ENCODE assay signal across 21 cellular contexts in the genomic region with DNA sequence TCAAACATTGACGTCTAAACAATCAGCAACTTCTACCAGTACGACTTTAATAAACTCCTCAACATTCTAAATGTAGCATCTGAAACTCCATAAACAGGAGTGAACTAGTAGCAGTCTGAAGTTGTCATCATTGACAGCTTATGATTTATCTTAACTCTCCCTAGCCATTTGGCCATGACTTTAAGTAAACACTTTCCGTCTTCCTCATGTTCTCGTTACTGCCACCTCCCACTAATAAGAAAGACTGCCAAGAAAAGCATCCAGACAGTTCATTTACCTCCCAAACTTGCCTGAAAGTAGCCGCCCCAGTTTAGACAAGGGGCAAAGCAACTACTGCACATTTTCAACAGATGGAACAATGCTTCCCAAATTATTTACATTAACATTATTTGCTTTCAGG.
"Had no signal": no experiment of that assay in that cellular context is flagged by ENCODE, and none has a peak within 500 bp of the region (broad histone marks: within the 10 kb centered on the region; RNA-seq: fewer than 3 reads in every experiment).

No MANE protein-coding gene starts in this region.

- H3K4me3 Mint-ChIP-seq: activated CD4-positive, alpha-beta memory T cell treated with anti-CD3 and anti-CD28 coated beads, Interleukin-2, amount 10 ng/mL, durations not matched to agents 7 days and 5 days; activated naive CD8-positive, alpha-beta T cell treated with anti-CD3 and anti-CD28 coated beads, Interleukin-2, amount 50 U/mL, for 24 hours; brain; immature natural killer cell; natural killer cell treated with Interleukin-12 subunit alpha and Interleukin-12 subunit beta and Interleukin-15 and Interleukin-18, amount 100 ng/mL, for 72 hours; stimulated activated naive CD8-positive, alpha-beta T cell treated with anti-CD3 and anti-CD28 coated beads, Interleukin-15, Interleukin-2, amounts not matched to agents 100 ng/mL and 50 ng/mL, for 24 hours had no signal

- ATAC-seq: activated naive CD8-positive, alpha-beta T cell treated with anti-CD3 and anti-CD28 coated beads, Interleukin-2, amount 50 U/mL, for 24 hours; foreskin keratinocyte; natural killer cell treated with Interleukin-12 subunit alpha and Interleukin-12 subunit beta and Interleukin-15 and Interleukin-18, amount 100 ng/mL, for 72 hours; right cardiac atrium had no signal

- H3K4me2 ChIP-seq: hepatocyte had no signal

- H3K9me3 Mint-ChIP-seq: activated CD4-positive, alpha-beta memory T cell treated with anti-CD3 and anti-CD28 coated beads, Interleukin-2, amount 10 ng/mL, durations not matched to agents 7 days and 5 days; activated naive CD8-positive, alpha-beta T cell treated with anti-CD3 and anti-CD28 coated beads, Interleukin-2, amount 50 U/mL, for 24 hours; brain had no signal

- H3K27ac Mint-ChIP-seq: activated CD4-positive, alpha-beta memory T cell treated with anti-CD3 and anti-CD28 coated beads, Interleukin-2, amount 10 ng/mL, durations not matched to agents 7 days and 5 days; activated naive CD8-positive, alpha-beta T cell treated with anti-CD3 and anti-CD28 coated beads, Interleukin-2, amount 50 U/mL, for 24 hours; brain; immature natural killer cell; natural killer cell treated with Interleukin-12 subunit alpha and Interleukin-12 subunit beta and Interleukin-15 and Interleukin-18, amount 100 ng/mL, for 72 hours; stimulated activated naive CD8-positive, alpha-beta T cell treated with anti-CD3 and anti-CD28 coated beads, Interleukin-15, Interleukin-2, amounts not matched to agents 100 ng/mL and 50 ng/mL, for 24 hours had no signal

- H3K27ac ChIP-seq: dorsolateral prefrontal cortex, foreskin keratinocyte, hepatocyte, pancreas, skin epidermis, tibial artery had no signal

- DNase-seq: activated CD4-positive, alpha-beta memory T cell treated with anti-CD3 and anti-CD28 coated beads, Interleukin-2, amount 10 ng/mL, durations not matched to agents 7 days and 5 days; activated CD4-positive, alpha-beta T cell treated with anti-CD3 and anti-CD28 coated beads for 48 hours; activated effector memory CD4-positive, alpha-beta T cell treated with anti-CD3 and anti-CD28 coated beads, Interleukin-2, amount 50 U/mL, for 16 hours; activated naive CD4-positive, alpha-beta T cell treated with anti-CD3 and anti-CD28 coated beads, Interleukin-2, amount 50 U/mL, for 16 hours; activated naive CD8-positive, alpha-beta T cell treated with anti-CD3 and anti-CD28 coated beads, Interleukin-2, amount 50 U/mL, for 24 hours; central memory CD4-positive, alpha-beta T cell; dorsolateral prefrontal cortex; foreskin keratinocyte; immature natural killer cell; midbrain; pancreas; stimulated activated CD4-positive, alpha-beta T cell treated with anti-CD3 and anti-CD28 coated beads, Interleukin-1b, Interleukin-23, amount 100 ng/mL, for 48 hours; substantia nigra; tibial artery had no signal

- H3K4me1 Mint-ChIP-seq: activated CD4-positive, alpha-beta memory T cell treated with anti-CD3 and anti-CD28 coated beads, Interleukin-2, amount 10 ng/mL, durations not matched to agents 7 days and 5 days; activated naive CD8-positive, alpha-beta T cell treated with anti-CD3 and anti-CD28 coated beads, Interleukin-2, amount 50 U/mL, for 24 hours; brain; immature natural killer cell had no signal

- H3K4me3 ChIP-seq: dorsolateral prefrontal cortex, esophagus muscularis mucosa, hepatocyte, pancreas, skin epidermis, tibial artery had no signal

- H3K36me3 ChIP-seq: esophagus muscularis mucosa, pancreas, tibial artery had no signal

- H3K4me1 ChIP-seq: pancreas had no signal

- H3K27me3 ChIP-seq: dorsolateral prefrontal cortex, esophagus muscularis mucosa, foreskin keratinocyte, hepatocyte, pancreas, tibial artery had no signal

- H3K9me3 ChIP-seq: esophagus muscularis mucosa, pancreas, tibial artery had no signal

- H3K36me3 Mint-ChIP-seq: brain; natural killer cell treated with Interleukin-12 subunit alpha and Interleukin-12 subunit beta and Interleukin-15 and Interleukin-18, amount 100 ng/mL, for 72 hours had no signal

- H3K27me3 Mint-ChIP-seq: activated CD4-positive, alpha-beta memory T cell treated with anti-CD3 and anti-CD28 coated beads, Interleukin-2, amount 10 ng/mL, durations not matched to agents 7 days and 5 days; activated naive CD8-positive, alpha-beta T cell treated with anti-CD3 and anti-CD28 coated beads, Interleukin-2, amount 50 U/mL, for 24 hours; brain; natural killer cell treated with Interleukin-12 subunit alpha and Interleukin-12 subunit beta and Interleukin-15 and Interleukin-18, amount 100 ng/mL, for 72 hours; stimulated activated naive CD8-positive, alpha-beta T cell treated with anti-CD3 and anti-CD28 coated beads, Interleukin-15, Interleukin-2, amounts not matched to agents 100 ng/mL and 50 ng/mL, for 24 hours had no signal

- H2AFZ ChIP-seq: hepatocyte had no signal
